26 cellular contexts compared by ENCODE assay signal in genomic region chr10:74730246-74730645, GRCh38.
"Had no signal": no experiment of that assay in that cellular context is flagged by ENCODE, and none has a peak within 500 bp of the region (broad histone marks: within the 10 kb centered on the region; RNA-seq: fewer than 3 reads in every experiment).

No MANE protein-coding gene starts in this region.

- H3K36me3 ChIP-seq: breast epithelium, colonic mucosa, gastroesophageal sphincter, ovary, right atrium auricular region, spleen, thoracic aorta, upper lobe of left lung, WERI-Rb-1 had no signal

- H3K9me3 ChIP-seq: colonic mucosa, gastroesophageal sphincter, ovary, psoas muscle, right atrium auricular region, thoracic aorta, upper lobe of left lung had no signal

- H3K27me3 Mint-ChIP-seq: activated naive CD8-positive, alpha-beta T cell; activated T-cell treated with anti-CD3 and anti-CD28 coated beads, Interleukin-2, amount 50 U/mL, for 24 hours; activated T-helper 17 cell treated with anti-CD3 and anti-CD28 coated beads, Interleukin-2, amount 50 U/mL, for 72 hours; naive thymus-derived CD4-positive, alpha-beta T cell had no signal

- H3K27ac ChIP-seq: breast epithelium, colonic mucosa, epithelial cell of prostate, gastroesophageal sphincter, ovary, psoas muscle, right atrium auricular region, spleen, thoracic aorta, upper lobe of left lung, WERI-Rb-1 had no signal

- H3K4me3 Mint-ChIP-seq: activated naive CD8-positive, alpha-beta T cell; activated T-cell treated with anti-CD3 and anti-CD28 coated beads, Interleukin-2, amount 50 U/mL, for 24 hours; activated T-helper 17 cell treated with anti-CD3 and anti-CD28 coated beads, Interleukin-2, amount 50 U/mL, for 72 hours; naive thymus-derived CD4-positive, alpha-beta T cell had no signal

- H3K27ac Mint-ChIP-seq: activated naive CD8-positive, alpha-beta T cell; activated T-cell treated with anti-CD3 and anti-CD28 coated beads, Interleukin-2, amount 50 U/mL, for 24 hours; activated T-helper 17 cell treated with anti-CD3 and anti-CD28 coated beads, Interleukin-2, amount 50 U/mL, for 72 hours; naive thymus-derived CD4-positive, alpha-beta T cell had no signal

- H3K4me1 Mint-ChIP-seq: activated T-helper 17 cell treated with anti-CD3 and anti-CD28 coated beads, Interleukin-2, amount 50 U/mL, for 72 hours; naive thymus-derived CD4-positive, alpha-beta T cell had no signal

- H3K4me1 ChIP-seq: breast epithelium, colonic mucosa, gastroesophageal sphincter, psoas muscle, right atrium auricular region, spleen, upper lobe of left lung had no signal

- H3K4me3 ChIP-seq: breast epithelium, colonic mucosa, gastroesophageal sphincter, ovary, psoas muscle, right atrium auricular region, spleen, thoracic aorta, upper lobe of left lung had no signal

- H3K27me3 ChIP-seq: breast epithelium, colonic mucosa, gastroesophageal sphincter, ovary, right atrium auricular region, spleen, upper lobe of left lung had no signal

- DNase-seq: activated CD4-positive, alpha-beta T cell treated with anti-CD3 and anti-CD28 coated beads, Interleukin-2, amount 50 U/mL, for 4 hours; activated CD8-positive, alpha-beta memory T cell treated with anti-CD3 and anti-CD28 coated beads for 24 hours; activated CD8-positive, alpha-beta memory T cell treated with anti-CD3 and anti-CD28 coated beads, Interleukin-2, amount 50 U/mL, for 4 hours; activated naive CD4-positive, alpha-beta T cell; activated T-cell treated with anti-CD3 and anti-CD28 coated beads, Interleukin-2, amount 50 U/mL, for 24 hours; amniotic stem cell; colonic mucosa; head of caudate nucleus; left colon; mesenchymal stem cell; naive thymus-derived CD4-positive, alpha-beta T cell; ovary; psoas muscle; spleen; stimulated activated CD4-positive, alpha-beta T cell treated with anti-CD3 and anti-CD28 coated beads, Interleukin-4, amount 100 ng/mL, for 1 hour; stimulated activated naive CD4-positive, alpha-beta T cell treated with Interleukin-2 at 50 U/mL for 16 hours; T-helper 1 cell; WERI-Rb-1 had no signal
